8 cellular contexts compared by ENCODE assay signal in genomic region chr4:75289843-75290616, GRCh38.
DNase-seq lines count a peak whose midpoint lies in the region; ATAC-seq, FAIRE-seq and TF ChIP-seq lines count a peak whose summit lies in the region.

No MANE protein-coding gene starts in this region.

- H4K20me1 ChIP-seq in GM12878 (ENCODE audit: control insufficient read depth, insufficient read depth): no peaks in the 10 kb centered on the region

- WGBS in heart right ventricle, 2 donors: 37 to 40% methylated on average over 7 of the region's 7 CpGs
- 8% methylated on average over 7 of the region's 7 CpGs for WGBS in GM12878 (ENCODE audit: insufficient coverage, insufficient replicate concordance, low lambda C conversion rate, missing lambda C conversion rate)

- H2AFZ ChIP-seq in GM12878 (ENCODE audit: control insufficient read depth, low read depth, low read length): no peak overlapping the region

- H3K4me1 ChIP-seq in heart right ventricle (no peaks in the 10 kb centered on the region), GM12878 (ENCODE audit: control insufficient read depth, insufficient read depth, low read length) (no peaks in the 10 kb centered on the region)

- intact Hi-C loops in heart right ventricle (cut with DNase I): loop anchor here in 2 of 10 donors (10.0 kb wide), 2 partner anchors 355 to 415 kb away; partner anchors contain the start of gene PARM1 (in 1 of the 2)
- intact Hi-C loops in cardiac septum (cut with DNase I): loop anchor here (5.0 to 10.0 kb wide), 2 partner anchors 358 to 415 kb away; partner anchors contain the start of gene PARM1
- intact Hi-C loops in GM12878 (cut with micrococcal nuclease; ENCODE audit: unreplicated experiment): loop anchor here (1.0 to 5.0 kb wide), 3 partner anchors 223 to 415 kb away; no protein-coding TSS in a partner anchor
- intact Hi-C loops in sciatic nerve (cut with DNase I): no loop called here

- SMC1A ChIA-PET in GM12878 (lab: Charles Lee; ENCODE audit: uncharacterized antibody, unreplicated experiment): interaction anchor here (0.7 to 4.5 kb wide), 8 partner anchors 14 to 416 kb away, joined by 3 to 72 read pairs (median 3); partner anchors contain the start of gene PARM1

- no TSS peak for BruUV-seq in GM12878 (replicated peaks; lab: Mats Ljungman, UMichigan)

- peak; percentile 90 for TF ChIP-seq RAD21 in GM12878 (IDR thresholded peaks at IDR 0.05; ENCODE audit: insufficient read depth, low read depth, low read length)

- peaks cover 0 to 13% (median 0%) of the 10 kb centered on the region in 11 donors for H3K9me3 ChIP-seq in heart right ventricle
- no peaks in the 10 kb centered on the region for H3K9me3 ChIP-seq in GM12878 (replicated peaks; ENCODE audit: control insufficient read depth, insufficient read depth, low read length)

- H3K4me3 ChIP-seq in heart right ventricle: no peak overlapping the region
- H3K4me3 ChIP-seq in GM12878: no peak overlapping the region

- ATAC-seq in heart right ventricle (peak in 1 of 8 donors; percentile 33), GM12878 (peak; percentile 98), HG02840 (IDR thresholded peaks at IDR 0.05; ENCODE audit: low FRiP score, unreplicated experiment) (no peak), sciatic nerve (no peak)

- peaks cover 51% of the 10 kb centered on the region for H3K4me1 Mint-ChIP-seq in nephron

- no peak for TF ChIP-seq POLR2A in GM12878 (IDR thresholded peaks at IDR 0.05; ENCODE audit: low read depth, low read length)

- CTCF ChIA-PET in GM12878 (lab: Yijun Ruan, JAX): interaction anchor here (0.6 to 5.0 kb wide), 11 partner anchors 209 to 428 kb away, joined by 3 to 84 read pairs (median 4); partner anchors contain the start of gene PARM1

- no peak for TF ChIP-seq EP300 in GM12878 (IDR thresholded peaks at IDR 0.05; ENCODE audit: borderline replicate concordance in 1 of 2, control insufficient read depth in 1 of 2, low read depth in 2 of 2, low read length in 2 of 2)

- H3K79me2 ChIP-seq in GM12878 (ENCODE audit: control insufficient read depth, insufficient read depth, low read length): no peaks in the 10 kb centered on the region

- POLR2A ChIA-PET in GM12878 (lab: Charles Lee): no interaction called here

- peak overlapping the region; percentile 13 to 69 (median 46) for H3K27ac Mint-ChIP-seq in nephron

- no peak for FAIRE-seq in GM12878 (lab: Jason Lieb, UNC)

- in situ Hi-C loops in GM12878 (cut with MboI): loop anchor here (5.0 kb wide), 2 partner anchors 358 to 413 kb away; partner anchors contain the start of gene PARM1

- RAD21 ChIA-PET in GM12878 (lab: Charles Lee; ENCODE audit: unreplicated experiment): interaction anchor here (0.6 to 5.3 kb wide), 10 partner anchors 35 to 418 kb away, joined by 3 to 61 read pairs (median 3); partner anchors contain the start of gene PARM1

- DNase-seq in heart right ventricle (no peak), cardiac septum (ENCODE audit: low spot score) (no peak), NCI-H1105 (lab: John Stamatoyannopoulos, UW) (peak; percentile 91), GM12878 (ENCODE audit: low read depth, low spot score) (peak; percentile 23), sciatic nerve (ENCODE audit: low spot score) (no peak)
- no peak for DNase-seq in activated CD4-positive, alpha-beta T cell treated with anti-CD3 and anti-CD28 coated beads for 4 hours

- peak in 7 of 9 donors; percentile 17 to 42 (median 33) for TF ChIP-seq CTCF in heart right ventricle (IDR thresholded peaks at IDR 0.05)
- peak; percentile 59 to 72 (median 59) for TF ChIP-seq CTCF in GM12878 (IDR thresholded peaks at IDR 0.05 in 2 of 3, conservative IDR thresholded peaks at IDR 0.05 in 1 of 3; ENCODE audit: control insufficient read depth in 2 of 3, extremely low read depth in 1 of 3, insufficient read depth in 1 of 3, low read depth in 3 of 3, low read length in 3 of 3)
- peak; percentile 20 to 46 (median 37) for TF ChIP-seq CTCF in nephron (IDR thresholded peaks at IDR 0.05; ENCODE audit: unreplicated experiment in 3 of 3)

- no peak overlapping the region for H3K27ac ChIP-seq in heart right ventricle
- no peak overlapping the region for H3K27ac ChIP-seq in GM12878 (ENCODE audit: control insufficient read depth, insufficient read depth)

- H3K36me3 Mint-ChIP-seq in nephron (ENCODE audit: low read depth): no peaks in the 10 kb centered on the region

- H3K36me3 ChIP-seq in heart right ventricle (no peaks in the 10 kb centered on the region), GM12878 (ENCODE audit: control insufficient read depth in 2 of 2, insufficient read depth in 2 of 2, low read length in 1 of 2) (no peaks in the 10 kb centered on the region)

- H3K9me3 Mint-ChIP-seq in nephron: peaks cover 22% of the 10 kb centered on the region

- H3K4me2 ChIP-seq in GM12878 (ENCODE audit: control insufficient read depth, insufficient read depth): no peak overlapping the region

- H3K9ac ChIP-seq in GM12878 (ENCODE audit: control insufficient read depth, insufficient read depth, low read length): no peak overlapping the region

- H3K4me3 Mint-ChIP-seq in nephron: no peak overlapping the region

- H3K27me3 ChIP-seq in heart right ventricle (no peaks in the 10 kb centered on the region), GM12878 (replicated peaks in 1 of 2; ENCODE audit: control insufficient read depth in 2 of 2, insufficient read depth in 2 of 2, low read length in 1 of 2) (no peaks in the 10 kb centered on the region)

- no peaks in the 10 kb centered on the region for H3K27me3 Mint-ChIP-seq in nephron (ENCODE audit: low read depth)

TF ChIP-seq in GM12878, 131 proteins besides CTCF, POLR2A, EP300 and RAD21:
- TF ChIP-seq FOS (IDR thresholded peaks at IDR 0.05; ENCODE audit: borderline replicate concordance, extremely low read depth, insufficient read length): no peak
- peak; percentile 83; the same call in 1 of the 2 replicates for TF ChIP-seq SMC3 (IDR thresholded peaks at IDR 0.05; ENCODE audit: borderline replicate concordance, low read length)

Comparison
In these comparisons a context has a peak if more than half of its experiments do, and no peak if none do; other contexts are left out.
1. DNase-seq: peak in NCI-H1105 (single experiment) and GM12878 (single experiment); none in heart right ventricle (0 of 2), cardiac septum (single experiment), activated CD4-positive, alpha-beta T cell treated with anti-CD3 and anti-CD28 coated beads for 4 hours (0 of 2) and sciatic nerve (single experiment).
2. Peak in every context shown above with its lines, with median percentiles within 50 percentile points of each other: CTCF ChIP-seq.